27 cellular contexts compared by ENCODE assay signal in genomic region chr22:49426098-49426497, GRCh38.
"Had no signal": no experiment of that assay in that cellular context is flagged by ENCODE, and none has a peak within 500 bp of the region (broad histone marks: within the 10 kb centered on the region; RNA-seq: fewer than 3 reads in every experiment).

No MANE protein-coding gene starts in this region.

- FAIRE-seq: colon, endometrium, frontal cortex, TTC549 had no signal

- H3K4me1 ChIP-seq: stomach, suprapubic skin, transverse colon had no signal

- H3K27me3 Mint-ChIP-seq: activated CD4-positive, alpha-beta T cell treated with anti-CD3 and anti-CD28 coated beads, Interleukin-2, amount 10 ng/mL, durations not matched to agents 7 days and 5 days; natural killer cell treated with Interleukin-12 subunit alpha and Interleukin-12 subunit beta and Interleukin-15 and Interleukin-18, amount 100 ng/mL, for 72 hours had no signal

- H3K36me3 ChIP-seq: stomach, suprapubic skin, transverse colon, WERI-Rb-1 had no signal

- H3K4me3 Mint-ChIP-seq: activated CD4-positive, alpha-beta memory T cell treated with anti-CD3 and anti-CD28 coated beads, Interleukin-2, amount 10 ng/mL, durations not matched to agents 7 days and 5 days; activated CD4-positive, alpha-beta T cell treated with anti-CD3 and anti-CD28 coated beads, Interleukin-2, amount 10 ng/mL, durations not matched to agents 7 days and 5 days; activated naive CD8-positive, alpha-beta T cell; natural killer cell treated with Interleukin-12 subunit alpha and Interleukin-12 subunit beta and Interleukin-15 and Interleukin-18, amount 100 ng/mL, for 72 hours; stimulated activated naive B cell treated with anti-CD40 and anti-IgM and Interleukin-4, amounts not matched to agents 10 μg/mL and 1 μg/mL and 100 μg/mL, for 72 hours; T-helper 1 cell treated with Interleukin-12 subunit alpha and Interleukin-12 subunit beta and Interleukin-4 antibody, amounts not matched to agents 30 μg/mL and 1 μg/mL, for 36 hours had no signal

- H3K9me3 ChIP-seq: mucosa of descending colon, suprapubic skin, transverse colon had no signal

- H3K27ac ChIP-seq: skin epidermis, stomach, suprapubic skin, transverse colon, WERI-Rb-1 had no signal

- H3K4me1 Mint-ChIP-seq: activated CD4-positive, alpha-beta memory T cell treated with anti-CD3 and anti-CD28 coated beads, Interleukin-2, amount 10 ng/mL, durations not matched to agents 7 days and 5 days; activated CD4-positive, alpha-beta T cell treated with anti-CD3 and anti-CD28 coated beads, Interleukin-2, amount 10 ng/mL, durations not matched to agents 7 days and 5 days; stimulated activated naive B cell treated with anti-CD40 and anti-IgM and Interleukin-4, amounts not matched to agents 10 μg/mL and 1 μg/mL and 100 μg/mL, for 72 hours had no signal

- H3K27ac Mint-ChIP-seq: activated CD4-positive, alpha-beta memory T cell treated with anti-CD3 and anti-CD28 coated beads, Interleukin-2, amount 10 ng/mL, durations not matched to agents 7 days and 5 days; activated CD4-positive, alpha-beta T cell treated with anti-CD3 and anti-CD28 coated beads, Interleukin-2, amount 10 ng/mL, durations not matched to agents 7 days and 5 days; activated naive CD8-positive, alpha-beta T cell; activated T-helper 2 cell treated with anti-CD3 and anti-CD28 coated beads, Interferon-gamma antibody, Interleukin-2, Interleukin-4, amounts not matched to agents 10 μg/mL and 5 μg/mL and 100 μg/mL, durations not matched to agents 14 hours and 24 hours and 36 hours; natural killer cell treated with Interleukin-12 subunit alpha and Interleukin-12 subunit beta and Interleukin-15 and Interleukin-18, amount 100 ng/mL, for 72 hours; stimulated activated naive B cell treated with anti-CD40 and anti-IgM and Interleukin-4, amounts not matched to agents 10 μg/mL and 1 μg/mL and 100 μg/mL, for 72 hours; T-helper 1 cell treated with Interleukin-12 subunit alpha and Interleukin-12 subunit beta and Interleukin-4 antibody, amounts not matched to agents 30 μg/mL and 1 μg/mL, for 36 hours had no signal

- H3K27me3 ChIP-seq: transverse colon had no signal

- H3K36me3 Mint-ChIP-seq: natural killer cell treated with Interleukin-12 subunit alpha and Interleukin-12 subunit beta and Interleukin-15 and Interleukin-18, amount 100 ng/mL, for 72 hours had no signal

- DNase-seq: activated CD4-positive, alpha-beta memory T cell treated with anti-CD3 and anti-CD28 coated beads, Interleukin-2, amount 10 ng/mL, durations not matched to agents 7 days and 5 days; activated CD4-positive, alpha-beta T cell treated with anti-CD3 and anti-CD28 coated beads, Interleukin-2, amount 10 ng/mL, durations not matched to agents 7 days and 5 days; activated naive CD4-positive, alpha-beta T cell treated with Interleukin-2 at 50 U/mL for 16 hours; activated T-cell treated with anti-CD3 and anti-CD28 coated beads, Interleukin-2, amount 50 U/mL, for 48 hours; anterior cingulate cortex; dermis blood vessel endothelial cell; effector CD8-positive, alpha-beta T cell; left ventricle myocardium superior; mucosa of descending colon; stimulated activated CD4-positive, alpha-beta T cell treated with anti-CD3 and anti-CD28 coated beads, Interleukin-12 subunit alpha, Interleukin-12 subunit beta, amount 100 ng/mL, for 4 hours; stimulated activated naive B cell treated with anti-CD40 and anti-IgM and Interleukin-4, amounts not matched to agents 10 μg/mL and 1 μg/mL and 100 μg/mL, for 72 hours; stomach; T-helper 9 cell; transverse colon; WERI-Rb-1 had no signal

- ATAC-seq: activated CD4-positive, CD25-positive, alpha-beta regulatory T cell treated with anti-CD3 and anti-CD28 coated beads, Interleukin-2, amount 50 U/mL, for 24 hours; left ventricle myocardium superior; mucosa of descending colon; sciatic nerve; stimulated activated naive B cell treated with anti-CD40 and anti-IgM and Interleukin-4, amounts not matched to agents 10 μg/mL and 1 μg/mL and 100 μg/mL, for 72 hours had no signal

- H3K9me3 Mint-ChIP-seq: activated CD4-positive, alpha-beta memory T cell treated with anti-CD3 and anti-CD28 coated beads, Interleukin-2, amount 10 ng/mL, durations not matched to agents 7 days and 5 days; activated CD4-positive, alpha-beta T cell treated with anti-CD3 and anti-CD28 coated beads, Interleukin-2, amount 10 ng/mL, durations not matched to agents 7 days and 5 days; activated T-helper 2 cell treated with anti-CD3 and anti-CD28 coated beads, Interferon-gamma antibody, Interleukin-2, Interleukin-4, amounts not matched to agents 10 μg/mL and 5 μg/mL and 100 μg/mL, durations not matched to agents 14 hours and 24 hours and 36 hours; natural killer cell treated with Interleukin-12 subunit alpha and Interleukin-12 subunit beta and Interleukin-15 and Interleukin-18, amount 100 ng/mL, for 72 hours; T-helper 1 cell treated with Interleukin-12 subunit alpha and Interleukin-12 subunit beta and Interleukin-4 antibody, amounts not matched to agents 30 μg/mL and 1 μg/mL, for 36 hours had no signal

- H3K4me3 ChIP-seq: mucosa of descending colon, skin epidermis, stomach, suprapubic skin, transverse colon had no signal
